8 cellular contexts compared by ENCODE assay signal in genomic region chr11:69642549-69642912, GRCh38. TPM values are rescaled to one million over a fixed set of nuclear protein-coding genes. Genes with fewer than 3 reads are reported as not detected.
DNase-seq lines count a peak whose midpoint lies in the region; ATAC-seq and TF ChIP-seq lines count a peak whose summit lies in the region.

No MANE protein-coding gene starts in this region.

- H3K27ac ChIP-seq in SK-N-MC (peak overlapping the region; percentile 98), suprapubic skin (peak overlapping the region; percentile 87)

- H3K4me1 Mint-ChIP-seq in memory B cell: peaks cover 16% of the 10 kb centered on the region

- no peak for DNase-seq in SK-N-MC (ENCODE audit: low read depth, low spot score)
- DNase-seq in cardiac fibroblast (ENCODE audit: low read depth in 2 of 2): no peak
- DNase-seq in memory B cell (ENCODE audit: low spot score in 2 of 2): peak; percentile 53 to 61
- peak in 1 of 2 donors; percentile 79 for DNase-seq in suprapubic skin (ENCODE audit: low spot score in 2 of 2)
- DNase-seq in DMS114 treated with DMSO at 0.1 percent for 48 hours (lab: John Stamatoyannopoulos, UW; ENCODE audit: unreplicated experiment): no peak

- ATAC-seq in GM18498 (IDR thresholded peaks at IDR 0.05; ENCODE audit: unreplicated experiment) (peak; percentile 16), memory B cell (ENCODE audit: low read depth) (peak; percentile 43), GM19463 (IDR thresholded peaks at IDR 0.05; ENCODE audit: unreplicated experiment) (no peak), HG03469 (IDR thresholded peaks at IDR 0.05; ENCODE audit: unreplicated experiment) (no peak)

- H3K27ac Mint-ChIP-seq in memory B cell: no peak overlapping the region

- H3K4me1 ChIP-seq in suprapubic skin: peaks cover 67% of the 10 kb centered on the region

- peak overlapping the region; percentile 72 for H3K4me3 Mint-ChIP-seq in memory B cell

- TF ChIP-seq CTCF in cardiac fibroblast (IDR thresholded peaks at IDR 0.05; ENCODE audit: low read depth, low read length) (no peak), suprapubic skin (IDR thresholded peaks at IDR 0.05) (no peak)

- no peak for TF ChIP-seq POLR2A in suprapubic skin (IDR thresholded peaks at IDR 0.05)

- H3K36me3 Mint-ChIP-seq in memory B cell: no peaks in the 10 kb centered on the region

- WGBS in suprapubic skin: 0% methylated on average over 21 of the region's 40 CpGs

- H3K27me3 Mint-ChIP-seq in memory B cell: peaks cover 9% of the 10 kb centered on the region

- H3K9me3 ChIP-seq in SK-N-MC (ENCODE audit: low read depth, low read length): no peaks in the 10 kb centered on the region
- H3K9me3 ChIP-seq in suprapubic skin: no peaks in the 10 kb centered on the region

- TF ChIP-seq EP300 in suprapubic skin (IDR thresholded peaks at IDR 0.05): no peak

- H3K4me3 ChIP-seq in SK-N-MC: peak overlapping the region; percentile 99
- peak overlapping the region; percentile 85 to 98 for H3K4me3 ChIP-seq in cardiac fibroblast (replicated peaks in 1 of 2; ENCODE audit: low read depth in 2 of 2, low read length in 2 of 2)
- H3K4me3 ChIP-seq in suprapubic skin: peak overlapping the region; percentile 97

- H3K27me3 ChIP-seq in suprapubic skin: peaks cover 8% of the 10 kb centered on the region

- peak overlapping the region; percentile 99 for H3K9ac ChIP-seq in SK-N-MC (ENCODE audit: insufficient read length)

- peaks cover 54% of the 10 kb centered on the region for H3K36me3 ChIP-seq in SK-N-MC (ENCODE audit: insufficient read depth, low read length)
- H3K36me3 ChIP-seq in suprapubic skin: peaks cover 12% of the 10 kb centered on the region

- H3K9me3 Mint-ChIP-seq in memory B cell: no peaks in the 10 kb centered on the region

RNA-seq across cellular contexts. Expression of gene CCND1, which starts 1.6 kb away (rescaled TPM):
- total RNA-seq in suprapubic skin: 100 to 1,000 TPM; 161 to 340 (median 270) TPM

RNA-seq across cellular contexts. Expression of gene LTO1, which starts 32.6 kb away (rescaled TPM):
- 10 to 100 TPM; 20.6 to 41.4 (median 22.7) TPM for total RNA-seq in suprapubic skin

Comparison
In these comparisons a context has a peak if more than half of its experiments do, and no peak if none do; other contexts are left out.
1. ATAC-seq: peak in GM18498 (single experiment) and memory B cell (single experiment); none in GM19463 (single experiment) and HG03469 (single experiment).
2. DNase-seq: peak in memory B cell (2 of 2); none in SK-N-MC (single experiment), cardiac fibroblast (0 of 2) and DMS114 treated with DMSO at 0.1 percent for 48 hours (single experiment).
3. Peak in every context shown above with its lines, with median percentiles within 50 percentile points of each other: H3K4me3 ChIP-seq.